ENCODE assay signal across 19 cellular contexts in genomic region chr12:53523131-53523530, GRCh38. TPM values are rescaled to one million over a fixed set of nuclear protein-coding genes. Genes with fewer than 3 reads are reported as not detected.
DNase-seq lines count a peak whose midpoint lies in the region; ATAC-seq, FAIRE-seq and TF ChIP-seq lines count a peak whose summit lies in the region.
"Had no signal": no experiment of that assay in that cellular context is flagged by ENCODE, and none has a peak within 500 bp of the region (broad histone marks: within the 10 kb centered on the region; RNA-seq: fewer than 3 reads in every experiment).

No MANE protein-coding gene starts in this region.

- H2AK9ac ChIP-seq in IMR-90 (replicated peaks; ENCODE audit: low read depth, low read length, poor library complexity), result no peak overlapping the region

- BruUV-seq in IMR-90 (replicated peaks; lab: Mats Ljungman, UMichigan) (no TSS peak), endothelial cell of umbilical vein (replicated peaks; lab: Mats Ljungman, UMichigan) (no TSS peak)

- DNase-seq in ELR (ENCODE audit: low read depth), result peak; percentile 69
- peak; percentile 66 for DNase-seq in IMR-90
- no peak for DNase-seq in endothelial cell of umbilical vein (ENCODE audit: low read depth, low spot score)
- no peak for DNase-seq in occipital lobe (lab: John Stamatoyannopoulos, UW)
- DNase-seq in nucleus accumbens (lab: John Stamatoyannopoulos, UW), result no peak
- DNase-seq: CD8-positive, alpha-beta T cell; COR-L47; DMS 273 treated with DMSO at 0.1 percent for 48 hours; DMS53; DND-41; GF-D8; GOT3; H9 had no signal

- FAIRE-seq in endothelial cell of umbilical vein (lab: Jason Lieb, UNC), result peak; percentile 40
- FAIRE-seq: GM19239 had no signal

- in situ Hi-C loops in IMR-90 (cut with MboI; ENCODE audit: low sequenced_read_pairs), result no loop called here

- no peaks in the 10 kb centered on the region for H3K79me2 ChIP-seq in endothelial cell of umbilical vein (ENCODE audit: control insufficient read depth, insufficient read depth, low read length)

- H3K4ac ChIP-seq in IMR-90 (ENCODE audit: low read depth, low read length), result no peak overlapping the region

- no peak overlapping the region for H3K4me3 ChIP-seq in IMR-90 (ENCODE audit: insufficient read depth, low read depth, low read length)
- H3K4me3 ChIP-seq in endothelial cell of umbilical vein (replicated peaks in 1 of 3; ENCODE audit: insufficient read depth in 1 of 3, low read depth in 1 of 3, low read length in 3 of 3), result no peak overlapping the region
- H3K4me3 ChIP-seq: BLaER1 treated with 17β-estradiol and CSF1 and Interleukin-3, amounts not matched to agents 10 nM and 100 nM had no signal

- TF ChIP-seq CTCF in IMR-90 (conservative IDR thresholded peaks at IDR 0.05; ENCODE audit: low read depth, low read length) (no peak), endothelial cell of umbilical vein (IDR thresholded peaks at IDR 0.05; ENCODE audit: extremely low read depth in 1 of 2, insufficient read depth in 1 of 2, low read depth in 1 of 2, low read length in 2 of 2) (no peak)

- no peak overlapping the region for H3K14ac ChIP-seq in IMR-90 (replicated peaks; ENCODE audit: low read depth, low read length)

- H3K4me2 ChIP-seq in IMR-90 (ENCODE audit: low read depth, low read length) (no peak overlapping the region; the same call in 1 of the 2 replicates), endothelial cell of umbilical vein (ENCODE audit: insufficient read depth, low read length) (no peak overlapping the region)
- H3K4me2 ChIP-seq: BLaER1 treated with 17β-estradiol and CSF1 and Interleukin-3, amounts not matched to agents 10 nM and 100 nM had no signal

- POLR2A ChIA-PET in IMR-90 (lab: Charles Lee; ENCODE audit: unreplicated experiment) (no interaction called here), endothelial cell of umbilical vein (lab: Charles Lee) (no interaction called here)

- H3K56ac ChIP-seq in IMR-90 (ENCODE audit: extremely low read depth, insufficient read depth, low read length), result no peak overlapping the region

- intact Hi-C loops in IMR-90 (cut with micrococcal nuclease), result no loop called here
- intact Hi-C loops in endothelial cell of umbilical vein (cut with micrococcal nuclease), result no loop called here

- peaks cover 0 to 3% of the 10 kb centered on the region in 2 experiments; a peak in 1 of 4 replicates for H3K79me1 ChIP-seq in IMR-90 (ENCODE audit: low read depth in 1 of 2, low read length in 2 of 2)

- H2BK20ac ChIP-seq in IMR-90 (ENCODE audit: low read depth, low read length), result no peak overlapping the region

- H2BK5ac ChIP-seq in IMR-90 (ENCODE audit: low read depth, low read length, poor library complexity, severe bottlenecking), result peak overlapping the region; percentile 7

- H3K18ac ChIP-seq in IMR-90 (ENCODE audit: low read depth, low read length), result no peak overlapping the region

- no peaks in the 10 kb centered on the region for H3K9me3 ChIP-seq in IMR-90 (ENCODE audit: control insufficient read depth, insufficient read depth, low read length)
- no peaks in the 10 kb centered on the region for H3K9me3 ChIP-seq in endothelial cell of umbilical vein (replicated peaks; ENCODE audit: control insufficient read depth, insufficient read depth, low read length)
- H3K9me3 ChIP-seq: BLaER1 treated with 17β-estradiol and CSF1 and Interleukin-3, amounts not matched to agents 10 nM and 100 nM had no signal

- H2BK15ac ChIP-seq in IMR-90 (ENCODE audit: low read depth, low read length), result no peak overlapping the region

- no peak for TF ChIP-seq POLR2A in IMR-90 (IDR thresholded peaks at IDR 0.05; ENCODE audit: low read depth, low read length)
- TF ChIP-seq POLR2A in endothelial cell of umbilical vein (IDR thresholded peaks at IDR 0.05; ENCODE audit: low read depth, low read length), result no peak

- H4K5ac ChIP-seq in IMR-90 (ENCODE audit: low read depth, low read length), result no peak overlapping the region

- no peak overlapping the region for H4K8ac ChIP-seq in IMR-90 (ENCODE audit: low read depth in 2 of 2, low read length in 2 of 2)

- H3K23ac ChIP-seq in IMR-90 (ENCODE audit: low read depth, low read length), result no peak overlapping the region

- H2AFZ ChIP-seq in IMR-90 (replicated peaks; ENCODE audit: low read length, poor library complexity) (no peak overlapping the region), endothelial cell of umbilical vein (ENCODE audit: low read depth, low read length) (no peak overlapping the region)

- H3K9me1 ChIP-seq in IMR-90 (ENCODE audit: insufficient read depth, low read length) (no peaks in the 10 kb centered on the region), endothelial cell of umbilical vein (replicated peaks; ENCODE audit: control insufficient read depth, extremely low read depth, insufficient read depth, low read length) (no peaks in the 10 kb centered on the region)

- no peak overlapping the region for H2BK120ac ChIP-seq in IMR-90 (ENCODE audit: low read depth, low read length)

- WGBS in IMR-90 (ENCODE audit: extremely low coverage in 2 of 2, insufficient read length in 1 of 2), 2 experiments, result no CpG with 5 or more reads among the region's 3 CpGs

- H3K27me3 ChIP-seq in IMR-90 (ENCODE audit: control insufficient read depth, insufficient read depth, low read length), result no peaks in the 10 kb centered on the region
- no peaks in the 10 kb centered on the region for H3K27me3 ChIP-seq in endothelial cell of umbilical vein (ENCODE audit: control insufficient read depth in 2 of 2, insufficient read depth in 2 of 2, low read length in 2 of 2)
- H3K27me3 ChIP-seq: BLaER1 treated with 17β-estradiol and CSF1 and Interleukin-3, amounts not matched to agents 10 nM and 100 nM had no signal

- dilution Hi-C loops in IMR-90 (cut with HindIII; ENCODE audit: low sequenced_read_pairs, unreplicated experiment), result no loop called here
- dilution Hi-C loops in endothelial cell of umbilical vein (cut with MboI; ENCODE audit: extremely low pct_ligation_motif_present, low sequenced_read_pairs), result no loop called here

- no peak overlapping the region for H2AK5ac ChIP-seq in IMR-90 (ENCODE audit: low read depth, low read length)

- no peak overlapping the region for H4K91ac ChIP-seq in IMR-90 (ENCODE audit: insufficient read depth, low read depth, low read length)

- no peak for TF ChIP-seq RAD21 in IMR-90 (IDR thresholded peaks at IDR 0.05; ENCODE audit: low read length)

- H3K4me1 ChIP-seq in IMR-90 (ENCODE audit: control insufficient read depth, insufficient read depth, low read length), result peaks cover 2% of the 10 kb centered on the region; the same call in 1 of the 2 replicates
- no peaks in the 10 kb centered on the region for H3K4me1 ChIP-seq in endothelial cell of umbilical vein (ENCODE audit: control insufficient read depth, extremely low read depth, insufficient read depth, low read length)

- CTCF ChIA-PET in IMR-90 (lab: Yijun Ruan, JAX) (no interaction called here), endothelial cell of umbilical vein (lab: Charles Lee) (interaction anchor here (0.7 kb wide), 1 partner anchor 14 kb away, joined by 3 read pairs; no protein-coding TSS in a partner anchor)

- H4K20me1 ChIP-seq in IMR-90 (ENCODE audit: insufficient read depth, low read length) (no peaks in the 10 kb centered on the region; the same call in 1 of the 2 replicates), endothelial cell of umbilical vein (replicated peaks; ENCODE audit: control insufficient read depth, extremely low read depth, insufficient read depth, low read length) (no peaks in the 10 kb centered on the region)

- ATAC-seq in IMR-90 (ENCODE audit: low read depth) (peak; percentile 82), HG02588 (IDR thresholded peaks at IDR 0.05; ENCODE audit: unreplicated experiment) (no peak)
- ATAC-seq: CD8-positive, alpha-beta T cell had no signal

- H3K27ac ChIP-seq in IMR-90 (ENCODE audit: insufficient read depth, low read length) (no peak overlapping the region), endothelial cell of umbilical vein (ENCODE audit: insufficient read depth, low read depth, low read length) (no peak overlapping the region)
- H3K27ac ChIP-seq: BLaER1 treated with 17β-estradiol and CSF1 and Interleukin-3, amounts not matched to agents 10 nM and 100 nM had no signal

- H3K36me3 ChIP-seq in IMR-90 (ENCODE audit: control insufficient read depth, insufficient read depth, low read length) (peaks cover 29% of the 10 kb centered on the region), endothelial cell of umbilical vein (ENCODE audit: control insufficient read depth in 2 of 2, extremely low read depth in 1 of 2, insufficient read depth in 2 of 2, low read length in 2 of 2) (peaks cover 15 to 24% of the 10 kb centered on the region in 2 experiments)

- H3K9ac ChIP-seq in IMR-90 (ENCODE audit: low read depth, low read length) (no peak overlapping the region), endothelial cell of umbilical vein (replicated peaks; ENCODE audit: extremely low read depth, insufficient read depth, low read length) (no peak overlapping the region)
- H3K9ac ChIP-seq: BLaER1 treated with 17β-estradiol and CSF1 and Interleukin-3, amounts not matched to agents 10 nM and 100 nM had no signal

RNA-seq across cellular contexts. Expression of gene NPFF, which starts 15.8 kb away (rescaled TPM):
- total RNA-seq in IMR-90 (2012; rRNA removed) (not detected in 2 replicates), endothelial cell of umbilical vein (not detected in 2 replicates), occipital lobe (not detected)
- polyA plus RNA-seq in IMR-90 (2012; rRNA removed) (not detected in 2 replicates), endothelial cell of umbilical vein (0.30 TPM in 1 of 2 replicates, not detected in the other)
- polyA plus RNA-seq in IMR-90 (2012; cell fraction: cytosol; rRNA removed), result not detected in 2 replicates
- polyA plus RNA-seq in IMR-90 (2012; cell fraction: nucleus; rRNA removed; ENCODE audit: low replicate concordance), result 0.87 TPM in 1 of 2 replicates, not detected in the other
- polyA plus RNA-seq in endothelial cell of umbilical vein (2011; cell fraction: cytosol; rRNA removed), result 0.22 and 0.23 TPM in 2 replicates
- 0.53 and 0.74 TPM in 2 replicates for polyA plus RNA-seq in endothelial cell of umbilical vein (2011; cell fraction: nucleus; rRNA removed)
- 0.59 TPM in 1 of 2 replicates, not detected in the other for polyA plus RNA-seq in endothelial cell of umbilical vein (2012)
- not detected in 2 replicates for polyA minus RNA-seq in endothelial cell of umbilical vein
- polyA minus RNA-seq in endothelial cell of umbilical vein (2011; cell fraction: cytosol; rRNA and poly(A)+ RNA removed), result not detected
- polyA minus RNA-seq in endothelial cell of umbilical vein (2011; cell fraction: nucleus; rRNA and poly(A)+ RNA removed), result not detected in 2 replicates
- total RNA-seq: A172; B cell; CD8-positive, alpha-beta T cell; H9; HT-29 had no signal

RNA-seq across cellular contexts. Expression of gene TARBP2, which starts 22.0 kb away (rescaled TPM):
- total RNA-seq in IMR-90 (2012; rRNA removed) (27.4 and 27.8 TPM in 2 replicates), endothelial cell of umbilical vein (53.8 and 57.2 TPM in 2 replicates), occipital lobe (28.1 TPM)
- polyA plus RNA-seq in IMR-90 (2012; rRNA removed) (46.1 and 49.6 TPM in 2 replicates), endothelial cell of umbilical vein (82.8 and 92.1 TPM in 2 replicates)
- polyA plus RNA-seq in IMR-90 (2012; cell fraction: cytosol; rRNA removed), result 31.9 and 38.5 TPM in 2 replicates
- 128 and 140 TPM in 2 replicates for polyA plus RNA-seq in IMR-90 (2012; cell fraction: nucleus; rRNA removed; ENCODE audit: low replicate concordance)
- 57.3 and 67.6 TPM in 2 replicates for polyA plus RNA-seq in endothelial cell of umbilical vein (2011; cell fraction: cytosol; rRNA removed)
- 223 and 226 TPM in 2 replicates for polyA plus RNA-seq in endothelial cell of umbilical vein (2011; cell fraction: nucleus; rRNA removed)
- 35.3 and 37.5 TPM in 2 replicates for polyA plus RNA-seq in endothelial cell of umbilical vein (2012)
- polyA minus RNA-seq in endothelial cell of umbilical vein, result 37.3 and 38.8 TPM in 2 replicates
- 27.0 TPM for polyA minus RNA-seq in endothelial cell of umbilical vein (2011; cell fraction: cytosol; rRNA and poly(A)+ RNA removed)
- polyA minus RNA-seq in endothelial cell of umbilical vein (2011; cell fraction: nucleus; rRNA and poly(A)+ RNA removed), result 35.5 and 39.8 TPM in 2 replicates

RNA-seq across cellular contexts. Expression of gene MAP3K12, which starts 23.9 kb away (rescaled TPM):
- 20.6 and 29.0 TPM in 2 replicates for total RNA-seq in IMR-90 (2012; rRNA removed)
- 48.6 and 52.5 TPM in 2 replicates for polyA plus RNA-seq in IMR-90 (2012; rRNA removed)
- 18.8 and 22.6 TPM in 2 replicates for polyA plus RNA-seq in IMR-90 (2012; cell fraction: cytosol; rRNA removed)
- 284 and 449 TPM in 2 replicates for polyA plus RNA-seq in IMR-90 (2012; cell fraction: nucleus; rRNA removed; ENCODE audit: low replicate concordance)
- 29.3 and 33.3 TPM in 2 replicates for total RNA-seq in endothelial cell of umbilical vein
- polyA plus RNA-seq in endothelial cell of umbilical vein, result 66.2 and 69.2 TPM in 2 replicates
- polyA plus RNA-seq in endothelial cell of umbilical vein (2011; cell fraction: cytosol; rRNA removed), result 28.2 and 33.4 TPM in 2 replicates
- polyA plus RNA-seq in endothelial cell of umbilical vein (2011; cell fraction: nucleus; rRNA removed), result 281 and 407 TPM in 2 replicates
- polyA plus RNA-seq in endothelial cell of umbilical vein (2012), result 35.4 and 59.5 TPM in 2 replicates
- polyA minus RNA-seq in endothelial cell of umbilical vein, result 49.6 and 53.5 TPM in 2 replicates
- polyA minus RNA-seq in endothelial cell of umbilical vein (2011; cell fraction: cytosol; rRNA and poly(A)+ RNA removed), result 1.2 TPM
- 55.7 and 57.8 TPM in 2 replicates for polyA minus RNA-seq in endothelial cell of umbilical vein (2011; cell fraction: nucleus; rRNA and poly(A)+ RNA removed)
- 30.9 TPM for total RNA-seq in occipital lobe

Comparison
In these comparisons a context has a peak if more than half of its experiments do, and no peak if none do; other contexts are left out.
1. DNase-seq: peak in ELR (single experiment) and IMR-90 (single experiment); none in endothelial cell of umbilical vein (single experiment), occipital lobe (single experiment) and nucleus accumbens (0 of 56).